15 cellular contexts compared by ENCODE assay signal in the genomic region with DNA sequence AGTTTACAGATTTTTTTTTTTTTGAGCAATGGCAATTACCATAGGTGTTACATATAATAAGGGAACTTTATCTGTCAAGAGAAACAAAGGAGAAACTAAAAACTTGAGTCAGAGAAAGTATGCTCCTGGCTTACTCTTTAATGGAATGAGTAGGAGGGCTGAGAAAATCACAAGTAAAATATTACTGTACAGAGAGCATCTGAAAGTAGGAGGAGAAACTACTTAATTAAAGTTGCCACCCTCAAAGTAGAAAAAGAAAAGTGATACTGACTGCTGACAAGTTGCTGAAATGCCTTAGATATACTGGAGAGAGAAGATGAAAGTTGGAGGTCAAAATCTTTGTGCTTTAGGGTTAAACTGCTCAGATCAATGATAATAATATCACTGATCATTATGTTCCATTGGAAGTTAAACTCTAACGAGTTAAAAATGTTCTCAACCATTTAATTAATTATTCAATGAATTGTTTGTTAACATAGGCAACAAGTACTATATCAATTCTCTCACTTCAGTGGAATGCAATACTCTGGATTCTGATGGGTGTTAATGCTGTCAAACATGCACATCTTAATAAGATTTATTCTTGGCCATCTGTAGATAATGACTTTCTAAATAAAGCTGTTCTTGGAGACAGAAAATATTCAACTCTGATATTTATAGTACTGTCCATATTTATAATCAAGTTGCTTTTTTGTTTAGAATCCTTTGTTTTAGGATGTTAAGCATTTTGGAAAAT.
DNase-seq lines count a peak whose midpoint lies in the region; ATAC-seq, FAIRE-seq and TF ChIP-seq lines count a peak whose summit lies in the region.
"Had no signal": no experiment of that assay in that cellular context is flagged by ENCODE, and none has a peak within 500 bp of the region (broad histone marks: within the 10 kb centered on the region; RNA-seq: fewer than 3 reads in every experiment).

No MANE protein-coding gene starts in this region.

- peak; percentile 42 for DNase-seq in GM20000 (ENCODE audit: low spot score)
- DNase-seq in GM12878 (ENCODE audit: low read depth, low spot score): peak; percentile 80
- no peak for DNase-seq in testis
- no peak for DNase-seq in SKM-1 (lab: John Stamatoyannopoulos, UW; ENCODE audit: unreplicated experiment)
- no peak for DNase-seq in AML-193 (lab: John Stamatoyannopoulos, UW)
- no peak for DNase-seq in 8988T
- DNase-seq: aorta, DMS153, NCI-H446, substantia nigra had no signal

- peak; percentile 92 for FAIRE-seq in GM12878 (lab: Jason Lieb, UNC)
- FAIRE-seq: TTC549 had no signal

- H3K4me3 ChIP-seq in GM12878 (peak overlapping the region; percentile 13), testis (no peak overlapping the region)
- H3K4me3 ChIP-seq: skin epidermis had no signal

- intact Hi-C loops in GM12878 (cut with micrococcal nuclease; ENCODE audit: unreplicated experiment) (loop anchor here (1.0 to 5.0 kb wide), 6 partner anchors 37 to 275 kb away; no protein-coding TSS in a partner anchor), testis (cut with DNase I; ENCODE audit: low total_unique reads) (no loop called here)

- H3K79me2 ChIP-seq in GM12878 (ENCODE audit: control insufficient read depth, insufficient read depth, low read length): no peaks in the 10 kb centered on the region

- peak overlapping the region; percentile 76 for H3K4me2 ChIP-seq in GM12878 (ENCODE audit: control insufficient read depth, insufficient read depth)

- H3K9me3 ChIP-seq in GM12878 (replicated peaks; ENCODE audit: control insufficient read depth, insufficient read depth, low read length) (no peaks in the 10 kb centered on the region; the same call in 2 of the 3 replicates), testis (no peaks in the 10 kb centered on the region)

- in situ Hi-C loops in GM12878 (cut with MboI): no loop called here

- H2AFZ ChIP-seq in GM12878 (ENCODE audit: control insufficient read depth, low read depth, low read length): no peak overlapping the region

- H3K9ac ChIP-seq in GM12878 (ENCODE audit: control insufficient read depth, insufficient read depth, low read length): no peak overlapping the region; the same call in 1 of the 2 replicates

- SMC1A ChIA-PET in GM12878 (lab: Charles Lee; ENCODE audit: uncharacterized antibody, unreplicated experiment): interaction anchor here (0.6 to 5.9 kb wide), 9 partner anchors 9 to 77 kb away, joined by 3 to 55 read pairs (median 4); no protein-coding TSS in a partner anchor

- TF ChIP-seq EP300 in GM12878 (IDR thresholded peaks at IDR 0.05; ENCODE audit: borderline replicate concordance in 1 of 2, control insufficient read depth in 1 of 2, low read depth in 2 of 2, low read length in 2 of 2): peak; percentile 53 to 88; a peak in 3 of 4 replicates

- RAD21 ChIA-PET in GM12878 (lab: Charles Lee; ENCODE audit: unreplicated experiment): interaction anchor here (0.7 to 3.8 kb wide), 14 partner anchors 9 to 275 kb away, joined by 3 to 31 read pairs (median 4); no protein-coding TSS in a partner anchor

- H3K27ac ChIP-seq in GM12878 (ENCODE audit: control insufficient read depth, insufficient read depth): peak overlapping the region; percentile 95
- no peak overlapping the region for H3K27ac ChIP-seq in testis
- H3K27ac ChIP-seq: HL-60, skin epidermis had no signal

- POLR2A ChIA-PET in GM12878 (lab: Charles Lee): interaction anchor here (0.5 to 1.0 kb wide), 2 partner anchors 15 to 135 kb away, joined by 5 read pairs; no protein-coding TSS in a partner anchor

- no peaks in the 10 kb centered on the region for H4K20me1 ChIP-seq in GM12878 (ENCODE audit: control insufficient read depth, insufficient read depth)

- H3K4me1 ChIP-seq in GM12878 (ENCODE audit: control insufficient read depth, insufficient read depth, low read length) (peaks cover 43% of the 10 kb centered on the region), testis (no peaks in the 10 kb centered on the region)

- CTCF ChIA-PET in GM12878 (lab: Yijun Ruan, JAX): interaction anchor here (0.6 to 4.0 kb wide), 6 partner anchors 11 to 785 kb away, joined by 3 to 27 read pairs (median 5); no protein-coding TSS in a partner anchor

- WGBS in GM12878 (ENCODE audit: insufficient coverage, insufficient replicate concordance, low lambda C conversion rate, missing lambda C conversion rate): 0% methylated on average over 1 of the region's 1 CpG
- 37 to 48% methylated on average over 1 of the region's 1 CpG for WGBS in testis, 2 donors

- no peaks in the 10 kb centered on the region for H3K27me3 ChIP-seq in GM12878 (replicated peaks in 1 of 2; ENCODE audit: control insufficient read depth in 2 of 2, insufficient read depth in 2 of 2, low read length in 1 of 2)
- no peaks in the 10 kb centered on the region for H3K27me3 ChIP-seq in testis

- no peaks in the 10 kb centered on the region for H3K36me3 ChIP-seq in GM12878 (ENCODE audit: control insufficient read depth in 2 of 2, insufficient read depth in 2 of 2, low read length in 1 of 2)
- no peaks in the 10 kb centered on the region for H3K36me3 ChIP-seq in testis (ENCODE audit: low read depth, missing control alignments)

- ATAC-seq in GM18508 (IDR thresholded peaks at IDR 0.05; ENCODE audit: insufficient read depth, unreplicated experiment): peak; percentile 82
- ATAC-seq in HG03064 (IDR thresholded peaks at IDR 0.05; ENCODE audit: low read depth, unreplicated experiment): peak; percentile 72
- ATAC-seq in GM12878: peak; percentile 80

- TF ChIP-seq CTCF in GM20000 (IDR thresholded peaks at IDR 0.05; ENCODE audit: extremely low read depth, missing control alignments) (no peak), GM12878 (IDR thresholded peaks at IDR 0.05 in 2 of 3, conservative IDR thresholded peaks at IDR 0.05 in 1 of 3; ENCODE audit: control insufficient read depth in 2 of 3, extremely low read depth in 1 of 3, insufficient read depth in 1 of 3, low read depth in 3 of 3, low read length in 3 of 3) (no peak), testis (IDR thresholded peaks at IDR 0.05) (no peak)

- TF ChIP-seq RAD21 in GM12878 (IDR thresholded peaks at IDR 0.05; ENCODE audit: insufficient read depth, low read depth, low read length): no peak

- TF ChIP-seq POLR2A in GM12878 (IDR thresholded peaks at IDR 0.05; ENCODE audit: low read depth, low read length) (no peak), testis (IDR thresholded peaks at IDR 0.05) (no peak)

- BruUV-seq in GM12878 (replicated peaks; lab: Mats Ljungman, UMichigan): no TSS peak

TF ChIP-seq in GM12878, 131 proteins besides CTCF, POLR2A, EP300 and RAD21 (continues in another document):
- TF ChIP-seq REST (IDR thresholded peaks at IDR 0.05; ENCODE audit: low read depth, low read length) (no peak), ZSCAN29 (IDR thresholded peaks at IDR 0.05) (no peak), MEF2A (IDR thresholded peaks at IDR 0.05; ENCODE audit: insufficient read depth, low read depth, low read length) (no peak), SRF (IDR thresholded peaks at IDR 0.05; ENCODE audit: low read depth in 2 of 2, low read length in 2 of 2) (no peak), GATAD2B (conservative IDR thresholded peaks at IDR 0.05; ENCODE audit: low read depth) (no peak), RFX5 (IDR thresholded peaks at IDR 0.05; ENCODE audit: low read depth, low read length) (no peak), KAT2A (conservative IDR thresholded peaks at IDR 0.05; ENCODE audit: control insufficient read depth, low read depth, low read length) (no peak), STAT3 (IDR thresholded peaks at IDR 0.05; ENCODE audit: low read depth, low read length) (0 out of 2 replicates have a peak, but pooled peaks have one; percentile 54), HCFC1 (IDR thresholded peaks at IDR 0.05; ENCODE audit: low read length) (no peak)
- TF ChIP-seq, protein P1, sequence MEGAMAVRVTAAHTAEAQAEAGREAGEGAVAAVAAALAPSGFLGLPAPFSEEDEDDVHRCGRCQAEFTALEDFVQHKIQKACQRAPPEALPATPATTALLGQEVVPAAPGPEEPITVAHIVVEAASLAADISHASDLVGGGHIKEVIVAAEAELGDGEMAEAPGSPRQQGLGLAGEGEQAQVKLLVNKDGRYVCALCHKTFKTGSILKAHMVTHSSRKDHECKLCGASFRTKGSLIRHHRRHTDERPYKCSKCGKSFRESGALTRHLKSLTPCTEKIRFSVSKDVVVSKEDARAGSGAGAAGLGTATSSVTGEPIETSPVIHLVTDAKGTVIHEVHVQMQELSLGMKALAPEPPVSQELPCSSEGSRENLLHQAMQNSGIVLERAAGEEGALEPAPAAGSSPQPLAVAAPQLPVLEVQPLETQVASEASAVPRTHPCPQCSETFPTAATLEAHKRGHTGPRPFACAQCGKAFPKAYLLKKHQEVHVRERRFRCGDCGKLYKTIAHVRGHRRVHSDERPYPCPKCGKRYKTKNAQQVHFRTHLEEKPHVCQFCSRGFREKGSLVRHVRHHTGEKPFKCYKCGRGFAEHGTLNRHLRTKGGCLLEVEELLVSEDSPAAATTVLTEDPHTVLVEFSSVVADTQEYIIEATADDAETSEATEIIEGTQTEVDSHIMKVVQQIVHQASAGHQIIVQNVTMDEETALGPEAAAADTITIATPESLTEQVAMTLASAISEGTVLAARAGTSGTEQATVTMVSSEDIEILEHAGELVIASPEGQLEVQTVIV (IDR thresholded peaks at IDR 0.05; ENCODE audit: borderline replicate concordance, partially characterized antibody): no peak

Comparison
In these comparisons a context has a peak if more than half of its experiments do, and no peak if none do; other contexts are left out.
1. DNase-seq: peak in GM20000 (single experiment) and GM12878 (single experiment); none in testis (single experiment), SKM-1 (single experiment), AML-193 (0 of 2) and 8988T (single experiment).
2. Peak in every context shown above with its lines, with median percentiles within 50 percentile points of each other: ATAC-seq.